1 cellular context compared by ENCODE assay signal in the genomic region with DNA sequence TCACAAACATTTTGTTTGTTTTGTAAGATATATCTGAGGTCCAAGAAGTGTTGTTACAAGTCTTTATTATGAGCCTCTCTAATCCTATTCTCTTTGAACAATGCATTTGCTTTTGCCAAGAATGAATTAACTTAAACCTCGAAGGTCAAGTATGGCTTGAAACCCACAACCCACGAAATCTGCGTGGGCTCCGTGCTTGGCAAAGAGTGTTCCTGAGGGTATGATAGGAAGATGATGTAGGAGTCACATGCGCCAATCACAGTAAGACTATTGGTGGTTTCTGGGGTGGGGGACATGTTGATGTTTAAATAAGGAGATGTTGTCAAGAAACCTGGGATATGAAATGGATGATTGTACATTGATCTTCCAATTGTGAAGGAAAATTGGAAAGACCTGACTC.
TF ChIP-seq lines count a peak whose summit lies in the region.

No MANE protein-coding gene starts in this region.

TF ChIP-seq in HEK293, 187 proteins besides CTCF, POLR2A, EP300 and RAD21 (continued from another document):
- TF ChIP-seq, protein P1, sequence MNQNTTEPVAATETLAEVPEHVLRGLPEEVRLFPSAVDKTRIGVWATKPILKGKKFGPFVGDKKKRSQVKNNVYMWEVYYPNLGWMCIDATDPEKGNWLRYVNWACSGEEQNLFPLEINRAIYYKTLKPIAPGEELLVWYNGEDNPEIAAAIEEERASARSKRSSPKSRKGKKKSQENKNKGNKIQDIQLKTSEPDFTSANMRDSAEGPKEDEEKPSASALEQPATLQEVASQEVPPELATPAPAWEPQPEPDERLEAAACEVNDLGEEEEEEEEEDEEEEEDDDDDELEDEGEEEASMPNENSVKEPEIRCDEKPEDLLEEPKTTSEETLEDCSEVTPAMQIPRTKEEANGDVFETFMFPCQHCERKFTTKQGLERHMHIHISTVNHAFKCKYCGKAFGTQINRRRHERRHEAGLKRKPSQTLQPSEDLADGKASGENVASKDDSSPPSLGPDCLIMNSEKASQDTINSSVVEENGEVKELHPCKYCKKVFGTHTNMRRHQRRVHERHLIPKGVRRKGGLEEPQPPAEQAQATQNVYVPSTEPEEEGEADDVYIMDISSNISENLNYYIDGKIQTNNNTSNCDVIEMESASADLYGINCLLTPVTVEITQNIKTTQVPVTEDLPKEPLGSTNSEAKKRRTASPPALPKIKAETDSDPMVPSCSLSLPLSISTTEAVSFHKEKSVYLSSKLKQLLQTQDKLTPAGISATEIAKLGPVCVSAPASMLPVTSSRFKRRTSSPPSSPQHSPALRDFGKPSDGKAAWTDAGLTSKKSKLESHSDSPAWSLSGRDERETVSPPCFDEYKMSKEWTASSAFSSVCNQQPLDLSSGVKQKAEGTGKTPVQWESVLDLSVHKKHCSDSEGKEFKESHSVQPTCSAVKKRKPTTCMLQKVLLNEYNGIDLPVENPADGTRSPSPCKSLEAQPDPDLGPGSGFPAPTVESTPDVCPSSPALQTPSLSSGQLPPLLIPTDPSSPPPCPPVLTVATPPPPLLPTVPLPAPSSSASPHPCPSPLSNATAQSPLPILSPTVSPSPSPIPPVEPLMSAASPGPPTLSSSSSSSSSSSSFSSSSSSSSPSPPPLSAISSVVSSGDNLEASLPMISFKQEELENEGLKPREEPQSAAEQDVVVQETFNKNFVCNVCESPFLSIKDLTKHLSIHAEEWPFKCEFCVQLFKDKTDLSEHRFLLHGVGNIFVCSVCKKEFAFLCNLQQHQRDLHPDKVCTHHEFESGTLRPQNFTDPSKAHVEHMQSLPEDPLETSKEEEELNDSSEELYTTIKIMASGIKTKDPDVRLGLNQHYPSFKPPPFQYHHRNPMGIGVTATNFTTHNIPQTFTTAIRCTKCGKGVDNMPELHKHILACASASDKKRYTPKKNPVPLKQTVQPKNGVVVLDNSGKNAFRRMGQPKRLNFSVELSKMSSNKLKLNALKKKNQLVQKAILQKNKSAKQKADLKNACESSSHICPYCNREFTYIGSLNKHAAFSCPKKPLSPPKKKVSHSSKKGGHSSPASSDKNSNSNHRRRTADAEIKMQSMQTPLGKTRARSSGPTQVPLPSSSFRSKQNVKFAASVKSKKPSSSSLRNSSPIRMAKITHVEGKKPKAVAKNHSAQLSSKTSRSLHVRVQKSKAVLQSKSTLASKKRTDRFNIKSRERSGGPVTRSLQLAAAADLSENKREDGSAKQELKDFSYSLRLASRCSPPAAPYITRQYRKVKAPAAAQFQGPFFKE (tag by site-specific recombination; IDR thresholded peaks at IDR 0.05; ENCODE audit: borderline replicate concordance) = no peak
- TF ChIP-seq ZNF335 (tag by site-specific recombination; conservative IDR thresholded peaks at IDR 0.05) (no peak), ZFHX2 (tag by site-specific recombination; conservative IDR thresholded peaks at IDR 0.05) (0 out of 2 replicates have a peak, but pooled peaks have one; percentile 16), ZNF324 (tag by site-specific recombination; IDR thresholded peaks at IDR 0.05) (no peak), ZNF24 (tag by site-specific recombination; IDR thresholded peaks at IDR 0.05) (no peak), ZBTB44 (tag by site-specific recombination; IDR thresholded peaks at IDR 0.05) (no peak)
